ENCODE assay signal across 18 cellular contexts in genomic region chr19:57587529-57587928, GRCh38. TPM values are rescaled to one million over a fixed set of nuclear protein-coding genes. Genes with fewer than 3 reads are reported as not detected.
DNase-seq lines count a peak whose midpoint lies in the region; ATAC-seq, FAIRE-seq and TF ChIP-seq lines count a peak whose summit lies in the region.
"Had no signal": no experiment of that assay in that cellular context is flagged by ENCODE, and none has a peak within 500 bp of the region (broad histone marks: within the 10 kb centered on the region; RNA-seq: fewer than 3 reads in every experiment).

No MANE protein-coding gene starts in this region.

- POLR2A ChIA-PET in BJ (lab: Charles Lee), result no interaction called here

- H3K27me3 ChIP-seq in BJ (ENCODE audit: control insufficient read depth, insufficient read depth, low read length), result no peaks in the 10 kb centered on the region
- no peaks in the 10 kb centered on the region for H3K27me3 ChIP-seq in foreskin keratinocyte
- H3K27me3 ChIP-seq: body of pancreas, heart left ventricle, right lobe of liver had no signal

- ATAC-seq in foreskin keratinocyte, result peak; percentile 22
- ATAC-seq in HG03442 (IDR thresholded peaks at IDR 0.05; ENCODE audit: unreplicated experiment), result no peak
- ATAC-seq: body of pancreas; CD8-positive, alpha-beta T cell; heart left ventricle; right lobe of liver; T-cell had no signal

- no peak overlapping the region for H3K4me3 ChIP-seq in BJ (ENCODE audit: low read depth, low read length)
- H3K4me3 ChIP-seq: body of pancreas, heart left ventricle, left ventricle myocardium inferior, right lobe of liver had no signal

- FAIRE-seq in RCC 7860 (lab: Jason Lieb, UNC), result peak; percentile 84

- DNase-seq in BJ (ENCODE audit: low read depth), result peak; percentile 25
- DNase-seq in RCC 7860 (ENCODE audit: low spot score), result peak; percentile 92
- DNase-seq in foreskin keratinocyte, result peak in 1 of 2 donors; percentile 80
- no peak for DNase-seq in AML-193 (lab: John Stamatoyannopoulos, UW)
- no peak for DNase-seq in HuH-7.5 (ENCODE audit: low spot score)
- DNase-seq: body of pancreas; CD8-positive, alpha-beta T cell; GDM1; H7; heart left ventricle; left ventricle myocardium inferior; NCI-H1105 treated with DMSO at 0.1 percent for 48 hours; NCI-H446 treated with DMSO at 0.1 percent for 48 hours; nephron progenitor cell; OCI-M1; right lobe of liver; T-cell had no signal

- TF ChIP-seq CTCF in BJ (IDR thresholded peaks at IDR 0.05; ENCODE audit: insufficient read depth, low read depth, low read length), result no peak
- TF ChIP-seq CTCF in foreskin keratinocyte (conservative IDR thresholded peaks at IDR 0.05), result no peak

- peaks cover 16% of the 10 kb centered on the region for H3K36me3 ChIP-seq in BJ (ENCODE audit: control insufficient read depth, insufficient read depth, low read length)

- CTCF ChIA-PET in BJ (lab: Yijun Ruan, JAX), result no interaction called here

- no peak overlapping the region for H3K27ac ChIP-seq in foreskin keratinocyte
- H3K27ac ChIP-seq: body of pancreas, heart left ventricle, left ventricle myocardium inferior, right lobe of liver had no signal

- H3K4me1 ChIP-seq in foreskin keratinocyte, result no peaks in the 10 kb centered on the region
- H3K4me1 ChIP-seq: right lobe of liver had no signal

RNA-seq across cellular contexts. Expression of gene ZIK1, which starts 3.6 kb away (rescaled TPM):
- polyA plus RNA-seq in BJ (2011; rRNA removed) (3.9 and 4.9 TPM in 2 replicates), foreskin keratinocyte (2.5 and 2.6 TPM in 2 replicates)
- 4.5 and 4.7 TPM in 2 replicates for polyA minus RNA-seq in BJ (2011; rRNA and poly(A)+ RNA removed)
- 8.2 and 8.9 TPM in 2 replicates for total RNA-seq in foreskin keratinocyte

RNA-seq across cellular contexts. Expression of gene ZNF416, which starts 8.8 kb away (rescaled TPM):
- polyA plus RNA-seq in BJ (2011; rRNA removed) (2.9 and 4.0 TPM in 2 replicates), foreskin keratinocyte (3.1 and 3.2 TPM in 2 replicates)
- polyA minus RNA-seq in BJ (2011; rRNA and poly(A)+ RNA removed), result 5.2 and 5.6 TPM in 2 replicates
- total RNA-seq in foreskin keratinocyte, result 4.9 and 6.1 TPM in 2 replicates

RNA-seq across cellular contexts. Expression of gene ZNF530, which starts 12.2 kb away (rescaled TPM):
- polyA plus RNA-seq in BJ (2011; rRNA removed), result 1.7 and 2.6 TPM in 2 replicates
- 2.3 and 3.8 TPM in 2 replicates for polyA minus RNA-seq in BJ (2011; rRNA and poly(A)+ RNA removed)
- 6.6 TPM in 2 replicates for total RNA-seq in foreskin keratinocyte
- polyA plus RNA-seq in foreskin keratinocyte, result 2.4 and 3.5 TPM in 2 replicates

RNA-seq across cellular contexts. Expression of gene ZNF134, which starts 26.5 kb away (rescaled TPM):
- 6.5 and 8.1 TPM in 2 replicates for polyA plus RNA-seq in BJ (2011; rRNA removed)
- polyA minus RNA-seq in BJ (2011; rRNA and poly(A)+ RNA removed), result 9.6 and 10.4 TPM in 2 replicates
- total RNA-seq in foreskin keratinocyte, result 13.2 and 14.9 TPM in 2 replicates
- 4.0 and 4.5 TPM in 2 replicates for polyA plus RNA-seq in foreskin keratinocyte

RNA-seq across cellular contexts. Expression of gene ZNF550, which starts 27.9 kb away (rescaled TPM):
- 6.3 and 7.2 TPM in 2 replicates for polyA plus RNA-seq in BJ (2011; rRNA removed)
- polyA minus RNA-seq in BJ (2011; rRNA and poly(A)+ RNA removed), result 5.1 and 6.9 TPM in 2 replicates
- total RNA-seq in foreskin keratinocyte, result 5.2 and 6.8 TPM in 2 replicates
- polyA plus RNA-seq in foreskin keratinocyte, result 1.8 and 2.3 TPM in 2 replicates

Comparison
In these comparisons a context has a peak if more than half of its experiments do, and no peak if none do; other contexts are left out.
1. DNase-seq: peak in BJ (single experiment) and RCC 7860 (single experiment); none in AML-193 (0 of 2) and HuH-7.5 (single experiment).